ENCODE assay signal across 8 cellular contexts in genomic region chr1:151510957-151511635, GRCh38. TPM values are rescaled to one million over a fixed set of nuclear protein-coding genes. Genes with fewer than 3 reads are reported as not detected.
A peak's percentile ranks its signal among the peaks of the same experiment; 100 is the strongest.
DNase-seq lines count a peak whose midpoint lies in the region; ATAC-seq and TF ChIP-seq lines count a peak whose summit lies in the region.

Gene CGN (plus strand): TSS chr1:151511387. CDS start chr1:151518520, 7,133 bp downstream.

- peak within 1 kb of the TSS; percentile 99 for H3K27ac ChIP-seq in 22Rv1

- TF ChIP-seq CTCF in 22Rv1 (IDR thresholded peaks at IDR 0.05) (no peak), choroid plexus epithelial cell (conservative IDR thresholded peaks at IDR 0.05; ENCODE audit: low read depth, low read length) (no peak)

- intact Hi-C loops in left colon (cut with DNase I, micrococcal nuclease) = no loop called here

- H3K4me3 ChIP-seq in choroid plexus epithelial cell (ENCODE audit: low read depth, low read length) = peak within 1 kb of the TSS; percentile 49

- ATAC-seq in GM18873 (IDR thresholded peaks at IDR 0.05; ENCODE audit: low FRiP score, unreplicated experiment) = peak; percentile 54
- peak; percentile 72 for ATAC-seq in HG03342 (IDR thresholded peaks at IDR 0.05; ENCODE audit: unreplicated experiment)
- peak; percentile 68 for ATAC-seq in left colon

- peak; percentile 81 for DNase-seq in NCI-H460 (ENCODE audit: extremely low read depth, low read depth)
- peak; percentile 85 for DNase-seq in activated CD4-positive, alpha-beta T cell treated with anti-CD3 and anti-CD28 coated beads for 4 hours
- DNase-seq in choroid plexus epithelial cell (ENCODE audit: low read depth) = peak; percentile 76
- DNase-seq in left colon = peak; percentile 92 to 94
- peak; percentile 66 to 70 for DNase-seq in stimulated activated CD4-positive, alpha-beta T cell treated with anti-CD3 and anti-CD28 coated beads, Interleukin-1b, Interleukin-23, amount 100 ng/mL, for 1 hour (ENCODE audit: low read depth in 2 of 2)

RNA-seq across cellular contexts. Expression of gene CGN, which starts in this region (rescaled TPM):
- total RNA-seq in NCI-H460 (2014; rRNA removed; shearing (Covaris generic)) = 0.02 TPM in 1 of 2 replicates, not detected in the other
- 0.32 and 0.45 TPM in 2 replicates for polyA plus RNA-seq in NCI-H460 (2014; cell fraction: nucleus; rRNA removed)
- total RNA-seq in left colon = 100 to 1,000 TPM; 182 to 188 TPM

Comparison
In these comparisons a context has a peak if more than half of its experiments do, and no peak if none do; other contexts are left out.
1. Peak in every context shown above with its lines: DNase-seq, ATAC-seq, H3K4me3 ChIP-seq and H3K27ac ChIP-seq.
2. RNA of gene CGN (total RNA-seq): 182 to 188 TPM in left colon; 0.02 TPM in NCI-H460; every median in the first group is over 100 times any median in the second.
3. Peak in DNase-seq in NCI-H460; RNA of the gene not detected or under 1 TPM.